ENCODE assay signal across 16 cellular contexts in the genomic region with DNA sequence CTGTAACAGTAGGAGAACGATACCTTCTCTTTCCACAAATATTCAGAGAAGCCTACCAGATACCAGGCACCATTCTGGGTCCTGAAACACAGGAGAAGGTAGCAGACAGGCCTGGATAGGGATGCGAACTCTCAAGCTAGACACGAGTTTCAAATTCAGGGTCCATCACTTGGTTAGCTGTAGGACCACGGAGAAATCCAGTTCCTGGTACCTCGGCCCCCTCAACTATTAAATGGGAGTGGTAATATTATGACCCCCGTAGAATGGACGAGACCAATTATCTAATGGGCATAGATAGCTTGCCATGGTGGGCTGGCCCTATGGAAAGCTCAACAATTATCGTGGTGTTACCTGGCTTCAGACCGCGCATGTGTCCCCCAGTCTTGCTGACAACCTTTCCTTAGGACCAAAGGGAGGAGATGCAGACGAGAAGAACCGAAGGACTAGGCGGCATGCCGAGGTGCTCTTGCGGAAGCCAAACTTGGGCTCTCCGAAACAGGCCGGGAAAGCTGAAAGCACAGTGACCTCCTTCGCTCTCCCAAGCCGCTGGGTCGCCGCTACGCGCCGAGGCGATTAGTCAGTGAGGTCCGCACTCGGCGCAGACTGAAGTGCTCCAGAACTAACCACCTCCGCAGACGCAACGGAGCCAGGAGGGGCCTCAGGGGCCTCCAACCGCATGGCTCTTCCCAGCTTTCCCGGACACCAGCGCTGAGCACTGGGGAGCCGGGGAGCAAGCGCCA. TPM values are rescaled to one million over a fixed set of nuclear protein-coding genes. Genes with fewer than 3 reads are reported as not detected.
A peak's percentile ranks its signal among the peaks of the same experiment; 100 is the strongest.
DNase-seq lines count a peak whose midpoint lies in the region; ATAC-seq and TF ChIP-seq lines count a peak whose summit lies in the region.
"Had no signal": no experiment of that assay in that cellular context is flagged by ENCODE, and none has a peak within 500 bp of the region (broad histone marks: within the 10 kb centered on the region; RNA-seq: fewer than 3 reads in every experiment).

No MANE protein-coding gene starts in this region.

- no peak for TF ChIP-seq CTCF in foreskin fibroblast (IDR thresholded peaks at IDR 0.05; ENCODE audit: low read depth, low read length)
- TF ChIP-seq CTCF in ascending aorta (IDR thresholded peaks at IDR 0.05) = no peak

- no peak overlapping the region for H3K27ac ChIP-seq in ascending aorta
- H3K27ac ChIP-seq: C4-2B, lower lobe of right lung had no signal

- peaks cover 1% of the 10 kb centered on the region for H3K36me3 Mint-ChIP-seq in IgD-negative memory B cell

- no peak overlapping the region for H3K4me3 ChIP-seq in foreskin fibroblast (ENCODE audit: low read depth in 1 of 2, low read length in 2 of 2)
- no peak overlapping the region for H3K4me3 ChIP-seq in ascending aorta
- H3K4me3 ChIP-seq: lower lobe of right lung had no signal

- DNase-seq in ELR (ENCODE audit: low read depth) (peak; percentile 85), foreskin fibroblast (peak; percentile 38 to 67), retina (peak; percentile 57), ascending aorta (ENCODE audit: low spot score in 2 of 2) (no peak)
- DNase-seq in stimulated activated naive CD4-positive, alpha-beta T cell (lab: John Stamatoyannopoulos, UW) = no peak
- DNase-seq: activated effector memory CD4-positive, alpha-beta T cell treated with Interleukin-2 at 50 U/mL for 16 hours; aorta; DMS79; lower lobe of right lung; NCI-H748 treated with DMSO at 0.1 percent for 48 hours; SW 1271 had no signal

- H3K27me3 ChIP-seq in ascending aorta = peaks cover 23% of the 10 kb centered on the region

- peaks cover 11 to 14% (median 13%) of the 10 kb centered on the region in 3 donors for H3K4me1 Mint-ChIP-seq in IgD-negative memory B cell

- no peak for ATAC-seq in GM21515 (IDR thresholded peaks at IDR 0.05; ENCODE audit: unreplicated experiment)
- ATAC-seq in HG02588 (IDR thresholded peaks at IDR 0.05; ENCODE audit: unreplicated experiment) = no peak
- ATAC-seq: lower lobe of right lung; natural killer cell treated with Interleukin-12 subunit alpha and Interleukin-12 subunit beta and Interleukin-15 and Interleukin-18, amount 100 ng/mL, for 72 hours had no signal

- H3K27me3 Mint-ChIP-seq in IgD-negative memory B cell = peaks cover 71% of the 10 kb centered on the region

- H3K36me3 ChIP-seq in ascending aorta = no peaks in the 10 kb centered on the region
- H3K36me3 ChIP-seq: lower lobe of right lung had no signal

- H3K9me3 ChIP-seq in ascending aorta = peaks cover 6 to 14% of the 10 kb centered on the region in 2 donors

- no peak overlapping the region for H3K4me3 Mint-ChIP-seq in IgD-negative memory B cell
- H3K4me3 Mint-ChIP-seq: natural killer cell treated with Interleukin-12 subunit alpha and Interleukin-12 subunit beta and Interleukin-15 and Interleukin-18, amount 100 ng/mL, for 72 hours had no signal

- peak overlapping the region in 2 of 3 donors; percentile 76 to 82 for H3K27ac Mint-ChIP-seq in IgD-negative memory B cell
- H3K27ac Mint-ChIP-seq: natural killer cell treated with Interleukin-12 subunit alpha and Interleukin-12 subunit beta and Interleukin-15 and Interleukin-18, amount 100 ng/mL, for 72 hours had no signal

- H3K4me1 ChIP-seq in ascending aorta = peaks cover 0 to 3% of the 10 kb centered on the region in 2 donors

- H3K9me3 Mint-ChIP-seq in IgD-negative memory B cell = peaks cover 0 to 12% (median 0%) of the 10 kb centered on the region in 3 donors
- H3K9me3 Mint-ChIP-seq: natural killer cell treated with Interleukin-12 subunit alpha and Interleukin-12 subunit beta and Interleukin-15 and Interleukin-18, amount 100 ng/mL, for 72 hours had no signal

- intact Hi-C loops in ascending aorta (cut with DNase I) = no loop called here

RNA-seq across cellular contexts. Expression of gene NKX3-2, which starts 19.6 kb away (rescaled TPM):
- polyA plus RNA-seq in IgD-negative memory B cell = not detected
- not detected for total RNA-seq in ascending aorta
- total RNA-seq: lower lobe of right lung; natural killer cell treated with Interleukin-12 subunit alpha and Interleukin-12 subunit beta and Interleukin-15 and Interleukin-18, amount 100 ng/mL, for 72 hours had no signal
- polyA plus RNA-seq: aorta had no signal

RNA-seq across cellular contexts. Expression of gene RAB28, which starts 40.5 kb away (rescaled TPM):
- 12.1 TPM for polyA plus RNA-seq in IgD-negative memory B cell
- total RNA-seq in ascending aorta = 3.2 TPM

Comparison
In these comparisons a context has a peak if more than half of its experiments do, and no peak if none do; other contexts are left out.
1. DNase-seq: peak in ELR (single experiment), foreskin fibroblast (2 of 2) and retina (single experiment); none in stimulated activated naive CD4-positive, alpha-beta T cell (0 of 6) and ascending aorta (0 of 2).